Comparison of ENCODE assay signal across 1 cellular context in genomic region chr16:11205754-11206459, GRCh38.
TF ChIP-seq lines count a peak whose summit lies in the region.

No MANE protein-coding gene starts in this region.

TF ChIP-seq in K562, 482 proteins besides CTCF, POLR2A, EP300 and RAD21 (continued from another document):
- TF ChIP-seq CTCFL (IDR thresholded peaks at IDR 0.05; ENCODE audit: borderline replicate concordance, insufficient read depth, low read depth, low read length, poor library complexity, severe bottlenecking) (no peak), KDM1A (IDR thresholded peaks at IDR 0.05) (peak; percentile 29 to 38; a peak in 2 of 4 replicates), RCOR1 (IDR thresholded peaks at IDR 0.05; ENCODE audit: borderline replicate concordance in 1 of 2, low read depth in 2 of 2, low read length in 2 of 2) (peak in 1 of 2 experiments; percentile 61; a peak in 1 of 4 replicates), GTF3C2 (IDR thresholded peaks at IDR 0.05; ENCODE audit: borderline replicate concordance, extremely low read depth, insufficient read length) (no peak), PHF21A (IDR thresholded peaks at IDR 0.05; ENCODE audit: borderline replicate concordance, low read depth) (peak; percentile 60; the same call in 1 of the 2 replicates)
